Comparison of ENCODE assay signal across 8 cellular contexts in genomic region chrX:13747836-13748235, GRCh38. TPM values are rescaled to one million over a fixed set of nuclear protein-coding genes. Genes with fewer than 3 reads are reported as not detected.
DNase-seq lines count a peak whose midpoint lies in the region; ATAC-seq lines count a peak whose summit lies in the region.

No MANE protein-coding gene starts in this region.

- DNase-seq in NCI-H2029 (lab: John Stamatoyannopoulos, UW), result peak; percentile 0
- DNase-seq in NCI-H2029 treated with DMSO at 0.1 percent for 48 hours (lab: John Stamatoyannopoulos, UW), result no peak
- DNase-seq in HS-5 (ENCODE audit: low read depth), result peak; percentile 25
- peak; percentile 4 to 34 for DNase-seq in activated CD4-positive, alpha-beta T cell treated with anti-CD3 and anti-CD28 coated beads for 4 hours
- DNase-seq in glomerular endothelial cell (ENCODE audit: extremely low read depth, low read depth, low spot score), result peak; percentile 29
- peak; percentile 40 for DNase-seq in smooth muscle cell of the brain vasculature (ENCODE audit: low read depth, low spot score)
- DNase-seq in stimulated activated effector memory CD8-positive, alpha-beta T cell treated with anti-CD3 and anti-CD28 coated beads, Interleukin-12 subunit alpha, Interleukin-12 subunit beta, amount 100 ng/mL, for 72 hours (ENCODE audit: low spot score in 2 of 2), result no peak
- no peak for DNase-seq in T-helper 2 cell treated with Interferon-gamma antibody and Interleukin-4, amounts not matched to agents 5 μg/mL and 100 μg/mL, for 36 hours (ENCODE audit: low spot score)

- H3K9me3 Mint-ChIP-seq in stimulated activated effector memory CD8-positive, alpha-beta T cell treated with anti-CD3 and anti-CD28 coated beads, Interleukin-12 subunit alpha, Interleukin-12 subunit beta, amount 100 ng/mL, for 72 hours, result no peaks in the 10 kb centered on the region
- no peaks in the 10 kb centered on the region for H3K9me3 Mint-ChIP-seq in T-helper 2 cell treated with Interferon-gamma antibody and Interleukin-4, amounts not matched to agents 5 μg/mL and 100 μg/mL, for 36 hours

- H3K4me3 Mint-ChIP-seq in stimulated activated effector memory CD8-positive, alpha-beta T cell treated with anti-CD3 and anti-CD28 coated beads, Interleukin-12 subunit alpha, Interleukin-12 subunit beta, amount 100 ng/mL, for 72 hours, result no peak overlapping the region
- H3K4me3 Mint-ChIP-seq in T-helper 2 cell treated with Interferon-gamma antibody and Interleukin-4, amounts not matched to agents 5 μg/mL and 100 μg/mL, for 36 hours, result no peak overlapping the region

- no peak for ATAC-seq in stimulated activated effector memory CD8-positive, alpha-beta T cell treated with anti-CD3 and anti-CD28 coated beads, Interleukin-12 subunit alpha, Interleukin-12 subunit beta, amount 100 ng/mL, for 72 hours

- no peak overlapping the region for H3K27ac Mint-ChIP-seq in stimulated activated effector memory CD8-positive, alpha-beta T cell treated with anti-CD3 and anti-CD28 coated beads, Interleukin-12 subunit alpha, Interleukin-12 subunit beta, amount 100 ng/mL, for 72 hours
- no peak overlapping the region for H3K27ac Mint-ChIP-seq in T-helper 2 cell treated with Interferon-gamma antibody and Interleukin-4, amounts not matched to agents 5 μg/mL and 100 μg/mL, for 36 hours

- peaks cover 19% of the 10 kb centered on the region for H3K4me1 Mint-ChIP-seq in stimulated activated effector memory CD8-positive, alpha-beta T cell treated with anti-CD3 and anti-CD28 coated beads, Interleukin-12 subunit alpha, Interleukin-12 subunit beta, amount 100 ng/mL, for 72 hours
- H3K4me1 Mint-ChIP-seq in T-helper 2 cell treated with Interferon-gamma antibody and Interleukin-4, amounts not matched to agents 5 μg/mL and 100 μg/mL, for 36 hours (ENCODE audit: low read depth), result peaks cover 18% of the 10 kb centered on the region

- H3K36me3 Mint-ChIP-seq in stimulated activated effector memory CD8-positive, alpha-beta T cell treated with anti-CD3 and anti-CD28 coated beads, Interleukin-12 subunit alpha, Interleukin-12 subunit beta, amount 100 ng/mL, for 72 hours, result peaks cover 93% of the 10 kb centered on the region
- H3K36me3 Mint-ChIP-seq in T-helper 2 cell treated with Interferon-gamma antibody and Interleukin-4, amounts not matched to agents 5 μg/mL and 100 μg/mL, for 36 hours (ENCODE audit: low read depth), result peaks cover 25% of the 10 kb centered on the region

- no peaks in the 10 kb centered on the region for H3K27me3 Mint-ChIP-seq in T-helper 2 cell treated with Interferon-gamma antibody and Interleukin-4, amounts not matched to agents 5 μg/mL and 100 μg/mL, for 36 hours (ENCODE audit: low read depth)

RNA-seq across cellular contexts. Expression of gene OFD1, which starts 13.3 kb away (rescaled TPM):
- total RNA-seq in glomerular endothelial cell, result 8.2 and 11.1 TPM in 2 replicates

RNA-seq across cellular contexts. Expression of gene TRAPPC2, which starts 13.4 kb away (rescaled TPM):
- total RNA-seq in glomerular endothelial cell, result 12.3 and 14.2 TPM in 2 replicates

RNA-seq across cellular contexts. Expression of gene RAB9A, which starts 58.9 kb away (rescaled TPM):
- 33.5 and 39.8 TPM in 2 replicates for total RNA-seq in glomerular endothelial cell

Comparison
In these comparisons a context has a peak if more than half of its experiments do, and no peak if none do; other contexts are left out.
1. DNase-seq: peak in NCI-H2029 (single experiment), HS-5 (single experiment), activated CD4-positive, alpha-beta T cell treated with anti-CD3 and anti-CD28 coated beads for 4 hours (2 of 2), glomerular endothelial cell (single experiment) and smooth muscle cell of the brain vasculature (single experiment); none in NCI-H2029 treated with DMSO at 0.1 percent for 48 hours (single experiment), stimulated activated effector memory CD8-positive, alpha-beta T cell treated with anti-CD3 and anti-CD28 coated beads, Interleukin-12 subunit alpha, Interleukin-12 subunit beta, amount 100 ng/mL, for 72 hours (0 of 2) and T-helper 2 cell treated with Interferon-gamma antibody and Interleukin-4, amounts not matched to agents 5 μg/mL and 100 μg/mL, for 36 hours (single experiment).